ENCODE assay signal across 1 cellular context in genomic region chr2:106127282-106127771, GRCh38.
TF ChIP-seq lines count a peak whose summit lies in the region.

No MANE protein-coding gene starts in this region.

TF ChIP-seq in HepG2, 621 proteins besides CTCF, POLR2A, EP300 and RAD21 (continued from another document and continues in another):
- TF ChIP-seq, protein P1, sequence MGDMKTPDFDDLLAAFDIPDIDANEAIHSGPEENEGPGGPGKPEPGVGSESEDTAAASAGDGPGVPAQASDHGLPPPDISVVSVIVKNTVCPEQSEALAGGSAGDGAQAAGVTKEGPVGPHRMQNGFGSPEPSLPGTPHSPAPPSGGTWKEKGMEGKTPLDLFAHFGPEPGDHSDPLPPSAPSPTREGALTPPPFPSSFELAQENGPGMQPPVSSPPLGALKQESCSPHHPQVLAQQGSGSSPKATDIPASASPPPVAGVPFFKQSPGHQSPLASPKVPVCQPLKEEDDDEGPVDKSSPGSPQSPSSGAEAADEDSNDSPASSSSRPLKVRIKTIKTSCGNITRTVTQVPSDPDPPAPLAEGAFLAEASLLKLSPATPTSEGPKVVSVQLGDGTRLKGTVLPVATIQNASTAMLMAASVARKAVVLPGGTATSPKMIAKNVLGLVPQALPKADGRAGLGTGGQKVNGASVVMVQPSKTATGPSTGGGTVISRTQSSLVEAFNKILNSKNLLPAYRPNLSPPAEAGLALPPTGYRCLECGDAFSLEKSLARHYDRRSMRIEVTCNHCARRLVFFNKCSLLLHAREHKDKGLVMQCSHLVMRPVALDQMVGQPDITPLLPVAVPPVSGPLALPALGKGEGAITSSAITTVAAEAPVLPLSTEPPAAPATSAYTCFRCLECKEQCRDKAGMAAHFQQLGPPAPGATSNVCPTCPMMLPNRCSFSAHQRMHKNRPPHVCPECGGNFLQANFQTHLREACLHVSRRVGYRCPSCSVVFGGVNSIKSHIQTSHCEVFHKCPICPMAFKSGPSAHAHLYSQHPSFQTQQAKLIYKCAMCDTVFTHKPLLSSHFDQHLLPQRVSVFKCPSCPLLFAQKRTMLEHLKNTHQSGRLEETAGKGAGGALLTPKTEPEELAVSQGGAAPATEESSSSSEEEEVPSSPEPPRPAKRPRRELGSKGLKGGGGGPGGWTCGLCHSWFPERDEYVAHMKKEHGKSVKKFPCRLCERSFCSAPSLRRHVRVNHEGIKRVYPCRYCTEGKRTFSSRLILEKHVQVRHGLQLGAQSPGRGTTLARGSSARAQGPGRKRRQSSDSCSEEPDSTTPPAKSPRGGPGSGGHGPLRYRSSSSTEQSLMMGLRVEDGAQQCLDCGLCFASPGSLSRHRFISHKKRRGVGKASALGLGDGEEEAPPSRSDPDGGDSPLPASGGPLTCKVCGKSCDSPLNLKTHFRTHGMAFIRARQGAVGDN (CRISPR knock-in tag; IDR thresholded peaks at IDR 0.05) = no peak
- TF ChIP-seq ZFX (CRISPR knock-in tag; IDR thresholded peaks at IDR 0.05; ENCODE audit: low read depth) (0 out of 2 replicates have a peak, but pooled peaks have one; percentile 11), HDAC2 (CRISPR knock-in tag; IDR thresholded peaks at IDR 0.05) (no peak), MED1 (CRISPR knock-in tag; IDR thresholded peaks at IDR 0.05) (peak; percentile 44), NR2C2 (CRISPR knock-in tag; IDR thresholded peaks at IDR 0.05; ENCODE audit: borderline replicate concordance) (peak; percentile 8; the same call in 1 of the 2 replicates), ZNF543 (CRISPR knock-in tag; IDR thresholded peaks at IDR 0.05) (no peak), CREM (IDR thresholded peaks at IDR 0.05) (peak; percentile 35; the same call in 1 of the 2 replicates), CREM (CRISPR knock-in tag; IDR thresholded peaks at IDR 0.05) (no peak), PAXIP1 (CRISPR knock-in tag; conservative IDR thresholded peaks at IDR 0.05) (peak; percentile 85), MIXL1 (CRISPR knock-in tag; IDR thresholded peaks at IDR 0.05) (peak; percentile 3; the same call in 1 of the 2 replicates), ZNF44 (CRISPR knock-in tag; IDR thresholded peaks at IDR 0.05) (0 out of 2 replicates have a peak, but pooled peaks have one; percentile 9), BCL6 (CRISPR knock-in tag; IDR thresholded peaks at IDR 0.05) (peak; percentile 73), GATAD2A (CRISPR knock-in tag; IDR thresholded peaks at IDR 0.05) (peak; percentile 40), FOSL1 (CRISPR knock-in tag; IDR thresholded peaks at IDR 0.05; ENCODE audit: borderline replicate concordance) (peak; percentile 34; the same call in 1 of the 2 replicates), ERF (CRISPR knock-in tag; IDR thresholded peaks at IDR 0.05) (0 out of 2 replicates have a peak, but pooled peaks have one; percentile 15), ZBTB39 (CRISPR knock-in tag; IDR thresholded peaks at IDR 0.05) (no peak), ZNF713 (CRISPR knock-in tag; IDR thresholded peaks at IDR 0.05) (no peak), ZNF614 (CRISPR knock-in tag; IDR thresholded peaks at IDR 0.05; ENCODE audit: borderline replicate concordance) (no peak), ZBTB49 (CRISPR knock-in tag; IDR thresholded peaks at IDR 0.05; ENCODE audit: borderline replicate concordance) (no peak), TCF12 (IDR thresholded peaks at IDR 0.05) (no peak), TCF12 (CRISPR knock-in tag; IDR thresholded peaks at IDR 0.05) (no peak), MAFF (IDR thresholded peaks at IDR 0.05; ENCODE audit: low read depth, low read length) (no peak), SOX13 (IDR thresholded peaks at IDR 0.05) (no peak), SOX13 (CRISPR knock-in tag; conservative IDR thresholded peaks at IDR 0.05 in 1 of 2, IDR thresholded peaks at IDR 0.05 in 1 of 2) (peak in 1 of 2 experiments; percentile 4; a peak in 1 of 4 replicates), ZNF775 (CRISPR knock-in tag; IDR thresholded peaks at IDR 0.05; ENCODE audit: borderline replicate concordance) (no peak), ZFYVE20 (CRISPR knock-in tag; IDR thresholded peaks at IDR 0.05; ENCODE audit: borderline replicate concordance, low read depth) (no peak)
- TF ChIP-seq, protein P2, sequence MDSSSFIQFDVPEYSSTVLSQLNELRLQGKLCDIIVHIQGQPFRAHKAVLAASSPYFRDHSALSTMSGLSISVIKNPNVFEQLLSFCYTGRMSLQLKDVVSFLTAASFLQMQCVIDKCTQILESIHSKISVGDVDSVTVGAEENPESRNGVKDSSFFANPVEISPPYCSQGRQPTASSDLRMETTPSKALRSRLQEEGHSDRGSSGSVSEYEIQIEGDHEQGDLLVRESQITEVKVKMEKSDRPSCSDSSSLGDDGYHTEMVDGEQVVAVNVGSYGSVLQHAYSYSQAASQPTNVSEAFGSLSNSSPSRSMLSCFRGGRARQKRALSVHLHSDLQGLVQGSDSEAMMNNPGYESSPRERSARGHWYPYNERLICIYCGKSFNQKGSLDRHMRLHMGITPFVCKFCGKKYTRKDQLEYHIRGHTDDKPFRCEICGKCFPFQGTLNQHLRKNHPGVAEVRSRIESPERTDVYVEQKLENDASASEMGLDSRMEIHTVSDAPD (CRISPR knock-in tag; IDR thresholded peaks at IDR 0.05) = peak; percentile 36; the same call in 1 of the 2 replicates
- TF ChIP-seq, protein P3, sequence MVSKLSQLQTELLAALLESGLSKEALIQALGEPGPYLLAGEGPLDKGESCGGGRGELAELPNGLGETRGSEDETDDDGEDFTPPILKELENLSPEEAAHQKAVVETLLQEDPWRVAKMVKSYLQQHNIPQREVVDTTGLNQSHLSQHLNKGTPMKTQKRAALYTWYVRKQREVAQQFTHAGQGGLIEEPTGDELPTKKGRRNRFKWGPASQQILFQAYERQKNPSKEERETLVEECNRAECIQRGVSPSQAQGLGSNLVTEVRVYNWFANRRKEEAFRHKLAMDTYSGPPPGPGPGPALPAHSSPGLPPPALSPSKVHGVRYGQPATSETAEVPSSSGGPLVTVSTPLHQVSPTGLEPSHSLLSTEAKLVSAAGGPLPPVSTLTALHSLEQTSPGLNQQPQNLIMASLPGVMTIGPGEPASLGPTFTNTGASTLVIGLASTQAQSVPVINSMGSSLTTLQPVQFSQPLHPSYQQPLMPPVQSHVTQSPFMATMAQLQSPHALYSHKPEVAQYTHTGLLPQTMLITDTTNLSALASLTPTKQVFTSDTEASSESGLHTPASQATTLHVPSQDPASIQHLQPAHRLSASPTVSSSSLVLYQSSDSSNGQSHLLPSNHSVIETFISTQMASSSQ (IDR thresholded peaks at IDR 0.05; ENCODE audit: low read depth) = no peak; the same call in 1 of the 2 replicates
- TF ChIP-seq, protein P3 (CRISPR knock-in tag; IDR thresholded peaks at IDR 0.05; ENCODE audit: borderline replicate concordance) = 0 out of 2 replicates have a peak, but pooled peaks have one; percentile 8
- TF ChIP-seq, protein P4, sequence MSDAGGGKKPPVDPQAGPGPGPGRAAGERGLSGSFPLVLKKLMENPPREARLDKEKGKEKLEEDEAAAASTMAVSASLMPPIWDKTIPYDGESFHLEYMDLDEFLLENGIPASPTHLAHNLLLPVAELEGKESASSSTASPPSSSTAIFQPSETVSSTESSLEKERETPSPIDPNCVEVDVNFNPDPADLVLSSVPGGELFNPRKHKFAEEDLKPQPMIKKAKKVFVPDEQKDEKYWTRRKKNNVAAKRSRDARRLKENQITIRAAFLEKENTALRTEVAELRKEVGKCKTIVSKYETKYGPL (CRISPR knock-in tag; IDR thresholded peaks at IDR 0.05) = no peak
- TF ChIP-seq, protein P5, sequence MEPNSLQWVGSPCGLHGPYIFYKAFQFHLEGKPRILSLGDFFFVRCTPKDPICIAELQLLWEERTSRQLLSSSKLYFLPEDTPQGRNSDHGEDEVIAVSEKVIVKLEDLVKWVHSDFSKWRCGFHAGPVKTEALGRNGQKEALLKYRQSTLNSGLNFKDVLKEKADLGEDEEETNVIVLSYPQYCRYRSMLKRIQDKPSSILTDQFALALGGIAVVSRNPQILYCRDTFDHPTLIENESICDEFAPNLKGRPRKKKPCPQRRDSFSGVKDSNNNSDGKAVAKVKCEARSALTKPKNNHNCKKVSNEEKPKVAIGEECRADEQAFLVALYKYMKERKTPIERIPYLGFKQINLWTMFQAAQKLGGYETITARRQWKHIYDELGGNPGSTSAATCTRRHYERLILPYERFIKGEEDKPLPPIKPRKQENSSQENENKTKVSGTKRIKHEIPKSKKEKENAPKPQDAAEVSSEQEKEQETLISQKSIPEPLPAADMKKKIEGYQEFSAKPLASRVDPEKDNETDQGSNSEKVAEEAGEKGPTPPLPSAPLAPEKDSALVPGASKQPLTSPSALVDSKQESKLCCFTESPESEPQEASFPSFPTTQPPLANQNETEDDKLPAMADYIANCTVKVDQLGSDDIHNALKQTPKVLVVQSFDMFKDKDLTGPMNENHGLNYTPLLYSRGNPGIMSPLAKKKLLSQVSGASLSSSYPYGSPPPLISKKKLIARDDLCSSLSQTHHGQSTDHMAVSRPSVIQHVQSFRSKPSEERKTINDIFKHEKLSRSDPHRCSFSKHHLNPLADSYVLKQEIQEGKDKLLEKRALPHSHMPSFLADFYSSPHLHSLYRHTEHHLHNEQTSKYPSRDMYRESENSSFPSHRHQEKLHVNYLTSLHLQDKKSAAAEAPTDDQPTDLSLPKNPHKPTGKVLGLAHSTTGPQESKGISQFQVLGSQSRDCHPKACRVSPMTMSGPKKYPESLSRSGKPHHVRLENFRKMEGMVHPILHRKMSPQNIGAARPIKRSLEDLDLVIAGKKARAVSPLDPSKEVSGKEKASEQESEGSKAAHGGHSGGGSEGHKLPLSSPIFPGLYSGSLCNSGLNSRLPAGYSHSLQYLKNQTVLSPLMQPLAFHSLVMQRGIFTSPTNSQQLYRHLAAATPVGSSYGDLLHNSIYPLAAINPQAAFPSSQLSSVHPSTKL (CRISPR knock-in tag; IDR thresholded peaks at IDR 0.05) = peak; percentile 4; the same call in 1 of the 2 replicates
- TF ChIP-seq, protein P6, sequence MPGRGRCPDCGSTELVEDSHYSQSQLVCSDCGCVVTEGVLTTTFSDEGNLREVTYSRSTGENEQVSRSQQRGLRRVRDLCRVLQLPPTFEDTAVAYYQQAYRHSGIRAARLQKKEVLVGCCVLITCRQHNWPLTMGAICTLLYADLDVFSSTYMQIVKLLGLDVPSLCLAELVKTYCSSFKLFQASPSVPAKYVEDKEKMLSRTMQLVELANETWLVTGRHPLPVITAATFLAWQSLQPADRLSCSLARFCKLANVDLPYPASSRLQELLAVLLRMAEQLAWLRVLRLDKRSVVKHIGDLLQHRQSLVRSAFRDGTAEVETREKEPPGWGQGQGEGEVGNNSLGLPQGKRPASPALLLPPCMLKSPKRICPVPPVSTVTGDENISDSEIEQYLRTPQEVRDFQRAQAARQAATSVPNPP (CRISPR knock-in tag; IDR thresholded peaks at IDR 0.05) = no peak
